ENCODE assay signal across 10 cellular contexts in the genomic region with DNA sequence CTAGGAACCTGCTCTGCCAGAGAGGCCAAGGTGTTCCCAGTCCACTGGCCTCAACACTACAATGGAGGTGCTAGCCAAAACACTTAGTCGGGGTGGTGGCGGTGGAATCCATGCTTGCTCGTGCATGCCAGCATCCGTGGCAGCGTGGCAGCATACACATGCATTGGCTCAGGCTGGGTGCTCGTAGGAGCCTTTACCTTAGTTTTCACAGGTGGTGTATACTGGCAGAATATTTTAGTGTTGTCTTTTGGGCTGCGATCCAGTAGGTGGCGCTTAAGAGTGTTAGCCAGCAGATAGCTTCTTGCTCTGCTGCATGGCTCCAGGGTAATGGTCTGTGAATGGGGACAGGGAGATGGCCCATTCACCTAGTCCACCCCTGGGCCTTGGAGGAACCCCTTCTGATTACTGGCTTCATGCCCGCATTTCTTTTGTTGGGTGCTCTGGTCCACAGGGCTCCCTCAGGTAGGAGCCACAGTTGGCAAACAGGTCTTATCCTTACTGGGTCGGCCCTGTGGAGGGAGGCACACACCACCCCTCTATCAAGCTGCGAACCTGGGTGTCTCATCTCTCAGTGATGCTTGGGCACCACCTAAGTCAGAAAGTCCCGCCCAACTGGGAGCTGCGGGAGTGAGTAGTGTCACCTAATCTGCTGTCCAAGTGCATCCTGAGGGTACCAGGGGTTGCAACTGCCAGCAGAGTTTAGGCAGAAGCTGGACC. TPM values are rescaled to one million over a fixed set of nuclear protein-coding genes. Genes with fewer than 3 reads are reported as not detected.
DNase-seq lines count a peak whose midpoint lies in the region; ATAC-seq and TF ChIP-seq lines count a peak whose summit lies in the region.
"Had no signal": no experiment of that assay in that cellular context is flagged by ENCODE, and none has a peak within 500 bp of the region (broad histone marks: within the 10 kb centered on the region; RNA-seq: fewer than 3 reads in every experiment).

No MANE protein-coding gene starts in this region.

- no peaks in the 10 kb centered on the region for H3K9me3 ChIP-seq in PC-9 (ENCODE audit: insufficient read depth, low read depth)
- peaks cover 0 to 7% of the 10 kb centered on the region in 2 donors for H3K9me3 ChIP-seq in ascending aorta

- H3K27ac ChIP-seq in PC-9 (no peak overlapping the region), ascending aorta (no peak overlapping the region)
- H3K27ac ChIP-seq: BLaER1 treated with 17β-estradiol and CSF1 and Interleukin-3, amounts not matched to agents 10 nM and 100 nM had no signal

- TF ChIP-seq CTCF in PC-9 (conservative IDR thresholded peaks at IDR 0.05): peak; percentile 63
- peak; percentile 27 for TF ChIP-seq CTCF in fibroblast of the aortic adventitia (IDR thresholded peaks at IDR 0.05; ENCODE audit: insufficient read depth, low read length)
- peak in 1 of 3 experiments; percentile 11 for TF ChIP-seq CTCF in ascending aorta (IDR thresholded peaks at IDR 0.05)

- no TSS peak for BruUV-seq in PC-9 (replicated peaks; lab: Mats Ljungman, UMichigan)

- CTCF ChIA-PET in PC-9 (lab: Charles Lee): interaction anchor here (0.5 kb wide), 1 partner anchor 13 kb away, joined by 5 read pairs; no protein-coding TSS in a partner anchor

- DNase-seq in NCI-H146 (lab: John Stamatoyannopoulos, UW) (peak; percentile 0), NCI-H146 treated with DMSO at 0.1 percent for 48 hours (lab: John Stamatoyannopoulos, UW; ENCODE audit: unreplicated experiment) (no peak), PC-9 (peak in 1 of 2 experiments; percentile 22), fibroblast of the aortic adventitia (ENCODE audit: low read depth) (no peak), ascending aorta (ENCODE audit: low spot score in 2 of 2) (no peak)

- H3F3A ChIP-seq in PC-9 (ENCODE audit: insufficient read depth, low read depth): no peaks in the 10 kb centered on the region

- no peaks in the 10 kb centered on the region for H3K36me3 ChIP-seq in PC-9 (ENCODE audit: low read depth)
- H3K36me3 ChIP-seq in ascending aorta: no peaks in the 10 kb centered on the region

- H3K4me3 ChIP-seq in PC-9 (no peak overlapping the region), fibroblast of the aortic adventitia (ENCODE audit: low read depth, low read length) (no peak overlapping the region), ascending aorta (no peak overlapping the region)
- H3K4me3 ChIP-seq: BLaER1 treated with 17β-estradiol and CSF1 and Interleukin-3, amounts not matched to agents 10 nM and 100 nM had no signal

- H3K4me2 ChIP-seq in PC-9: no peak overlapping the region
- H3K4me2 ChIP-seq: BLaER1 treated with 17β-estradiol and CSF1 and Interleukin-3, amounts not matched to agents 10 nM and 100 nM had no signal

- no peaks in the 10 kb centered on the region for H3K4me1 ChIP-seq in PC-9 (replicated peaks; ENCODE audit: insufficient read depth)
- no peaks in the 10 kb centered on the region for H3K4me1 ChIP-seq in ascending aorta
- H3K4me1 ChIP-seq: BLaER1 treated with 17β-estradiol and CSF1 and Interleukin-3, amounts not matched to agents 10 nM and 100 nM had no signal

- no peaks in the 10 kb centered on the region for H4K20me1 ChIP-seq in PC-9 (ENCODE audit: insufficient read depth)

- no peaks in the 10 kb centered on the region for H3K27me3 ChIP-seq in PC-9 (ENCODE audit: insufficient read depth, low read depth)
- H3K27me3 ChIP-seq in ascending aorta: no peaks in the 10 kb centered on the region

- ATAC-seq in GM21723 (IDR thresholded peaks at IDR 0.05; ENCODE audit: unreplicated experiment) (peak; percentile 88), HG03521 (IDR thresholded peaks at IDR 0.05; ENCODE audit: unreplicated experiment) (no peak), HG03571 (IDR thresholded peaks at IDR 0.05; ENCODE audit: unreplicated experiment) (no peak)
- ATAC-seq: naive thymus-derived CD8-positive, alpha-beta T cell had no signal

- no peaks in the 10 kb centered on the region for H3K9me2 ChIP-seq in PC-9 (ENCODE audit: insufficient read depth)

- H2AFZ ChIP-seq in PC-9: no peak overlapping the region

- no peaks in the 10 kb centered on the region for H3K79me2 ChIP-seq in PC-9 (ENCODE audit: low read depth)

- POLR2A ChIA-PET in PC-9 (lab: Charles Lee; ENCODE audit: unreplicated experiment): no interaction called here

- intact Hi-C loops in PC-9 (cut with micrococcal nuclease; ENCODE audit: unreplicated experiment): no loop called here
- intact Hi-C loops in ascending aorta (cut with DNase I): no loop called here

RNA-seq across cellular contexts. Expression of gene RIPPLY1, which starts 40.0 kb away (rescaled TPM):
- total RNA-seq in PC-9 (2021): not detected in 2 replicates
- total RNA-seq in fibroblast of the aortic adventitia (ENCODE audit: low replicate concordance): not detected in 2 replicates
- total RNA-seq in ascending aorta: not detected
- total RNA-seq: naive thymus-derived CD8-positive, alpha-beta T cell had no signal

RNA-seq across cellular contexts. Expression of gene CLDN2, which starts 57.1 kb away (rescaled TPM):
- total RNA-seq in PC-9 (2021) (not detected in 2 replicates), fibroblast of the aortic adventitia (ENCODE audit: low replicate concordance) (not detected in 2 replicates), ascending aorta (0.43 TPM)
- total RNA-seq: naive thymus-derived CD8-positive, alpha-beta T cell had no signal
